14 cellular contexts compared by ENCODE assay signal in the genomic region with DNA sequence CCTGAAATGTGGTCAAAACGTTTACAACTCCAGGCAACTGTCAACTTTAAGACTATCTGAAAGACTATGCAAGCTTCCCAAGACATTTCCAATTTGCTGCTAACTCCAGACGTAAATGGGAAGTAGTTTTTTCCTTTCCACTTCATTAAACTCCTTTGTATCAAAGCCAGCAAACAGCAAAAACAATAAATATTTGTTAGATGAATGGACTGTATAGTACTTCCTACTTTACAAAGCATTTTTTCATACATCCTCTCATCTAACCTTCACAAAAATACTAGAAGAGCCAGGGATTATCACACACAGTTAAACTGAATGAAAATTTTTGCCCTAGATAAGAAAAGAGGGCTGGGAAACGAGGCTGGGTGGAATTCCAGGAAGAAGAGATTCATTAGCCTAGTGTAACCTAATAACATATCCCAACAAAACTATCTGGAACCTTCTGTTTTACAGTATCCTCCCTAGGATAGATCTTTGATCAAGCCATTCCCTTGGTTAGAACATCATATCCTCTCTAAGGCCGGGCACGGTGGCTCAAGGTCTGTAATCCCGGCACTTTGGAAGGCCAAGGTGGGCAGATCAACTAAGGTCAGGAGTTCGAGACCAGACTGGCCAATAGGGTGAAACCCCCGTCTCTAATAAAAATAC. TPM values are rescaled to one million over a fixed set of nuclear protein-coding genes. Genes with fewer than 3 reads are reported as not detected.
A peak's percentile ranks its signal among the peaks of the same experiment; 100 is the strongest.
DNase-seq lines count a peak whose midpoint lies in the region; ATAC-seq, FAIRE-seq and TF ChIP-seq lines count a peak whose summit lies in the region.
"Had no signal": no experiment of that assay in that cellular context is flagged by ENCODE, and none has a peak within 500 bp of the region (broad histone marks: within the 10 kb centered on the region; RNA-seq: fewer than 3 reads in every experiment).

No MANE protein-coding gene starts in this region.

- H3K4me3 ChIP-seq in left lung (no peak overlapping the region), coronary artery (no peak overlapping the region)
- H3K4me3 ChIP-seq: gastrocnemius medialis had no signal

- H3K27me3 ChIP-seq in left lung = no peaks in the 10 kb centered on the region
- H3K27me3 ChIP-seq: gastrocnemius medialis had no signal

- peaks cover 18% of the 10 kb centered on the region for H3K36me3 Mint-ChIP-seq in activated naive CD8-positive, alpha-beta T cell treated with anti-CD3 and anti-CD28 coated beads, Interleukin-2, amount 10 ng/mL, durations not matched to agents 7 days and 5 days

- ATAC-seq in stimulated activated naive CD8-positive, alpha-beta T cell treated with anti-CD3 and anti-CD28 coated beads, Interleukin-15, amount 100 ng/mL, for 72 hours = no peak
- no peak for ATAC-seq in stimulated activated naive CD8-positive, alpha-beta T cell treated with anti-CD3 and anti-CD28 coated beads, Interleukin-15, Interleukin-2, amounts not matched to agents 100 U/mL and 50 U/mL, for 24 hours
- ATAC-seq in activated naive CD8-positive, alpha-beta T cell treated with anti-CD3 and anti-CD28 coated beads, Interleukin-2, amount 10 ng/mL, durations not matched to agents 7 days and 5 days (ENCODE audit: low read depth) = no peak
- ATAC-seq in left lung (peak; percentile 20), HG02763 (IDR thresholded peaks at IDR 0.05; ENCODE audit: unreplicated experiment) (no peak)
- ATAC-seq: gastrocnemius medialis had no signal

- peaks cover 0 to 23% of the 10 kb centered on the region in 2 donors for H3K36me3 ChIP-seq in left lung

- H3K4me1 ChIP-seq in left lung = peaks cover 18 to 90% of the 10 kb centered on the region in 2 donors

- H3K4me1 Mint-ChIP-seq in stimulated activated naive CD8-positive, alpha-beta T cell treated with anti-CD3 and anti-CD28 coated beads, Interleukin-15, amount 100 ng/mL, for 72 hours = peaks cover 86% of the 10 kb centered on the region
- peaks cover 52% of the 10 kb centered on the region for H3K4me1 Mint-ChIP-seq in activated naive CD8-positive, alpha-beta T cell treated with anti-CD3 and anti-CD28 coated beads, Interleukin-2, amount 10 ng/mL, durations not matched to agents 7 days and 5 days

- intact Hi-C loops in left lung (cut with DNase I) = no loop called here

- no peak for DNase-seq in stimulated activated naive CD8-positive, alpha-beta T cell treated with anti-CD3 and anti-CD28 coated beads, Interleukin-15, amount 100 ng/mL, for 72 hours
- DNase-seq in stimulated activated naive CD8-positive, alpha-beta T cell treated with anti-CD3 and anti-CD28 coated beads, Interleukin-15, Interleukin-2, amounts not matched to agents 100 U/mL and 50 U/mL, for 24 hours = no peak
- DNase-seq in activated naive CD8-positive, alpha-beta T cell treated with anti-CD3 and anti-CD28 coated beads, Interleukin-2, amount 10 ng/mL, durations not matched to agents 7 days and 5 days = no peak
- DNase-seq in left lung = no peak
- no peak for DNase-seq in GM12891 (ENCODE audit: insufficient read length, low spot score)
- no peak for DNase-seq in NCI-H2227 (lab: John Stamatoyannopoulos, UW; ENCODE audit: unreplicated experiment)
- DNase-seq in coronary artery (ENCODE audit: low spot score) = no peak
- DNase-seq: amygdala; gastrocnemius medialis; midbrain; stimulated activated CD4-positive, alpha-beta T cell treated with anti-CD3 and anti-CD28 coated beads, Interleukin-15, amount 100 ng/mL, for 24 hours; WERI-Rb-1 had no signal

- no peak for TF ChIP-seq POLR2A in GM12891 (IDR thresholded peaks at IDR 0.05; ENCODE audit: low read depth, low read length)

- POLR2A ChIA-PET in activated naive CD8-positive, alpha-beta T cell treated with anti-CD3 and anti-CD28 coated beads, Interleukin-2, amount 10 ng/mL, durations not matched to agents 7 days and 5 days (lab: Charles Lee) = no interaction called here

- H3K9me3 ChIP-seq in left lung = no peaks in the 10 kb centered on the region
- H3K9me3 ChIP-seq: gastrocnemius medialis had no signal

- peak overlapping the region; percentile 44 to 79 for H3K27ac Mint-ChIP-seq in stimulated activated naive CD8-positive, alpha-beta T cell treated with anti-CD3 and anti-CD28 coated beads, Interleukin-15, amount 100 ng/mL, for 72 hours
- peak overlapping the region; percentile 44 for H3K27ac Mint-ChIP-seq in activated naive CD8-positive, alpha-beta T cell treated with anti-CD3 and anti-CD28 coated beads, Interleukin-2, amount 10 ng/mL, durations not matched to agents 7 days and 5 days

- peak overlapping the region in 1 of 2 donors; percentile 30 for H3K4me3 Mint-ChIP-seq in stimulated activated naive CD8-positive, alpha-beta T cell treated with anti-CD3 and anti-CD28 coated beads, Interleukin-15, amount 100 ng/mL, for 72 hours
- H3K4me3 Mint-ChIP-seq in activated naive CD8-positive, alpha-beta T cell treated with anti-CD3 and anti-CD28 coated beads, Interleukin-2, amount 10 ng/mL, durations not matched to agents 7 days and 5 days = peak overlapping the region; percentile 20

- H3K27ac ChIP-seq in left lung = peak overlapping the region in 1 of 2 donors; percentile 85
- H3K27ac ChIP-seq in coronary artery = peak overlapping the region in 1 of 2 donors; percentile 15
- H3K27ac ChIP-seq: WERI-Rb-1 had no signal

- no peak for FAIRE-seq in GM12891 (lab: Jason Lieb, UNC)
- FAIRE-seq: GM18507 had no signal

- TF ChIP-seq CTCF in left lung (IDR thresholded peaks at IDR 0.05) (no peak), coronary artery (IDR thresholded peaks at IDR 0.05) (no peak)

- H3K9me3 Mint-ChIP-seq in stimulated activated naive CD8-positive, alpha-beta T cell treated with anti-CD3 and anti-CD28 coated beads, Interleukin-15, amount 100 ng/mL, for 72 hours = no peaks in the 10 kb centered on the region
- H3K9me3 Mint-ChIP-seq in activated naive CD8-positive, alpha-beta T cell treated with anti-CD3 and anti-CD28 coated beads, Interleukin-2, amount 10 ng/mL, durations not matched to agents 7 days and 5 days = no peaks in the 10 kb centered on the region

- H3K27me3 Mint-ChIP-seq in stimulated activated naive CD8-positive, alpha-beta T cell treated with anti-CD3 and anti-CD28 coated beads, Interleukin-15, amount 100 ng/mL, for 72 hours = no peaks in the 10 kb centered on the region
- no peaks in the 10 kb centered on the region for H3K27me3 Mint-ChIP-seq in activated naive CD8-positive, alpha-beta T cell treated with anti-CD3 and anti-CD28 coated beads, Interleukin-2, amount 10 ng/mL, durations not matched to agents 7 days and 5 days

TF ChIP-seq in GM12891, 5 proteins besides CTCF, POLR2A, EP300 and RAD21:
- TF ChIP-seq POU2F2 (IDR thresholded peaks at IDR 0.05; ENCODE audit: low read depth, low read length) (no peak), POLR2AphosphoS5 (IDR thresholded peaks at IDR 0.05; ENCODE audit: low read depth, low read length) (no peak), PAX5 (IDR thresholded peaks at IDR 0.05; ENCODE audit: insufficient read depth, low read length, severe bottlenecking) (no peak), SPI1 (IDR thresholded peaks at IDR 0.05; ENCODE audit: low read depth, low read length) (no peak), TAF1 (IDR thresholded peaks at IDR 0.05; ENCODE audit: low read depth, low read length) (no peak)

RNA-seq across cellular contexts. Expression of gene NUP98, which starts 10.4 kb away (rescaled TPM):
- total RNA-seq in activated naive CD8-positive, alpha-beta T cell treated with anti-CD3 and anti-CD28 coated beads, Interleukin-2, amount 10 ng/mL, durations not matched to agents 7 days and 5 days = 10 to 100 TPM; 91.4 to 96.7 TPM
- 10 to 100 TPM; 59.9 to 66.8 TPM for total RNA-seq in left lung
- 23.8 TPM for polyA plus RNA-seq in GM12891 (2012; ENCODE audit: low read depth, missing spikeins)

RNA-seq across cellular contexts. Expression of gene PGAP2, which starts 21.5 kb away (rescaled TPM):
- total RNA-seq in activated naive CD8-positive, alpha-beta T cell treated with anti-CD3 and anti-CD28 coated beads, Interleukin-2, amount 10 ng/mL, durations not matched to agents 7 days and 5 days = 10 to 100 TPM; 21.8 to 22.7 TPM
- total RNA-seq in left lung = 10 to 100 TPM; 19.5 to 26.5 TPM
- 24.7 TPM for polyA plus RNA-seq in GM12891 (2012; ENCODE audit: low read depth, missing spikeins)

RNA-seq across cellular contexts. Expression of gene RHOG, which starts 53.9 kb away (rescaled TPM):
- total RNA-seq in activated naive CD8-positive, alpha-beta T cell treated with anti-CD3 and anti-CD28 coated beads, Interleukin-2, amount 10 ng/mL, durations not matched to agents 7 days and 5 days = 100 to 1,000 TPM; 154 to 159 TPM
- total RNA-seq in left lung = 100 to 1,000 TPM in 1 of 2 donors, 10 to 100 TPM in 1; 57.1 to 109 TPM
- 90.0 TPM for polyA plus RNA-seq in GM12891 (2012; ENCODE audit: low read depth, missing spikeins)
